11 cellular contexts compared by ENCODE assay signal in genomic region chr12:30792648-30793499, GRCh38. TPM values are rescaled to one million over a fixed set of nuclear protein-coding genes. Genes with fewer than 3 reads are reported as not detected.
DNase-seq lines count a peak whose midpoint lies in the region; ATAC-seq and TF ChIP-seq lines count a peak whose summit lies in the region.
"Had no signal": no experiment of that assay in that cellular context is flagged by ENCODE, and none has a peak within 500 bp of the region (broad histone marks: within the 10 kb centered on the region; RNA-seq: fewer than 3 reads in every experiment).

No MANE protein-coding gene starts in this region.

- no peaks in the 10 kb centered on the region for H3K9me3 Mint-ChIP-seq in nephron
- H3K9me3 Mint-ChIP-seq in naive thymus-derived CD8-positive, alpha-beta T cell = no peaks in the 10 kb centered on the region

- no peak for ATAC-seq in naive thymus-derived CD8-positive, alpha-beta T cell

- no peak overlapping the region for H3K27ac Mint-ChIP-seq in nephron
- H3K27ac Mint-ChIP-seq in naive thymus-derived CD8-positive, alpha-beta T cell = no peak overlapping the region

- H3K27me3 Mint-ChIP-seq in nephron (ENCODE audit: low read depth) = peaks cover 25% of the 10 kb centered on the region
- peaks cover 4 to 31% (median 19%) of the 10 kb centered on the region in 5 donors for H3K27me3 Mint-ChIP-seq in naive thymus-derived CD8-positive, alpha-beta T cell

- POLR2A ChIA-PET in naive thymus-derived CD8-positive, alpha-beta T cell (lab: Charles Lee) = no interaction called here

- DNase-seq in EL (peak; percentile 53), M059J (ENCODE audit: low read depth) (peak; percentile 79), choroid plexus epithelial cell (ENCODE audit: low read depth) (peak; percentile 69), epidermal melanocyte (ENCODE audit: insufficient read length, low spot score) (no peak)
- DNase-seq in stimulated activated naive CD4-positive, alpha-beta T cell treated with Interleukin-2 at 50 U/mL for 16 hours (lab: John Stamatoyannopoulos, UW) = no peak
- DNase-seq in activated CD4-positive, CD25-positive, alpha-beta regulatory T cell treated with anti-CD3 and anti-CD28 coated beads, Interleukin-2, amount 50 U/mL, for 72 hours = no peak
- DNase-seq in naive thymus-derived CD8-positive, alpha-beta T cell = no peak
- DNase-seq: hippocampal formation; Peyer's patch; stimulated activated CD4-positive, alpha-beta T cell treated with anti-CD3 and anti-CD28 coated beads, Interleukin-2, amount 100 ng/mL, for 48 hours had no signal

- TF ChIP-seq CTCF in choroid plexus epithelial cell (conservative IDR thresholded peaks at IDR 0.05; ENCODE audit: low read depth, low read length) (no peak), nephron (IDR thresholded peaks at IDR 0.05; ENCODE audit: unreplicated experiment in 3 of 3) (no peak)

- H3K36me3 Mint-ChIP-seq in nephron (ENCODE audit: low read depth) = peaks cover 3% of the 10 kb centered on the region
- peaks cover 0 to 2% (median 0%) of the 10 kb centered on the region in 3 donors for H3K36me3 Mint-ChIP-seq in naive thymus-derived CD8-positive, alpha-beta T cell

- H3K4me1 Mint-ChIP-seq in nephron = peaks cover 11% of the 10 kb centered on the region
- H3K4me1 Mint-ChIP-seq in naive thymus-derived CD8-positive, alpha-beta T cell = peaks cover 4 to 26% (median 15%) of the 10 kb centered on the region in 4 donors

- H3K4me3 ChIP-seq in choroid plexus epithelial cell (ENCODE audit: low read depth, low read length) = no peak overlapping the region
- H3K4me3 ChIP-seq: Peyer's patch had no signal

- H3K4me3 Mint-ChIP-seq in nephron = peak overlapping the region; percentile 35 to 68 (median 64)
- H3K4me3 Mint-ChIP-seq in naive thymus-derived CD8-positive, alpha-beta T cell = peak overlapping the region in 2 of 10 donors; percentile 10 to 30

RNA-seq across cellular contexts. Expression of gene CAPRIN2, which starts 38.1 kb away (rescaled TPM):
- 11.5 and 22.2 TPM in 2 replicates for total RNA-seq in M059J (2014; rRNA removed; shearing (Covaris generic))
- total RNA-seq in naive thymus-derived CD8-positive, alpha-beta T cell = 10 to 100 TPM; 49.4 to 51.3 TPM
- 1 to 10 TPM; 4.8 to 9.4 (median 6.7) TPM for polyA plus RNA-seq in naive thymus-derived CD8-positive, alpha-beta T cell

Comparison
In these comparisons a context has a peak if more than half of its experiments do, and no peak if none do; other contexts are left out.
1. DNase-seq: peak in EL (single experiment), M059J (single experiment) and choroid plexus epithelial cell (single experiment); none in epidermal melanocyte (single experiment), stimulated activated naive CD4-positive, alpha-beta T cell treated with Interleukin-2 at 50 U/mL for 16 hours (single experiment), activated CD4-positive, CD25-positive, alpha-beta regulatory T cell treated with anti-CD3 and anti-CD28 coated beads, Interleukin-2, amount 50 U/mL, for 72 hours (single experiment) and naive thymus-derived CD8-positive, alpha-beta T cell (0 of 10).